Comparison of ENCODE assay signal across 30 cellular contexts in genomic region chr11:1433568-1433967, GRCh38. TPM values are rescaled to one million over a fixed set of nuclear protein-coding genes. Genes with fewer than 3 reads are reported as not detected.
"Had no signal": no experiment of that assay in that cellular context is flagged by ENCODE, and none has a peak within 500 bp of the region (broad histone marks: within the 10 kb centered on the region; RNA-seq: fewer than 3 reads in every experiment).

No MANE protein-coding gene starts in this region.

- H3K36me3 Mint-ChIP-seq: naive thymus-derived CD8-positive, alpha-beta T cell; natural killer cell treated with Interleukin-12 subunit alpha and Interleukin-12 subunit beta and Interleukin-15 and Interleukin-18, amount 100 ng/mL, for 72 hours; stimulated activated effector memory CD8-positive, alpha-beta T cell treated with anti-CD3 and anti-CD28 coated beads, Interleukin-12 subunit alpha, Interleukin-12 subunit beta, amount 100 ng/mL, for 72 hours; type B pancreatic cell had no signal

- H3K4me1 ChIP-seq: parathyroid adenoma, psoas muscle, right lobe of liver, upper lobe of right lung had no signal

- H3K9me3 ChIP-seq: neutrophil, ovary, psoas muscle, right lobe of liver, sigmoid colon, stomach, testis, tibial artery, transverse colon, upper lobe of right lung, uterus had no signal

- H3K27ac ChIP-seq: neutrophil, ovary, parathyroid adenoma, psoas muscle, right lobe of liver, sigmoid colon, stomach, testis, tibial artery, transverse colon, upper lobe of right lung, uterus had no signal

- H2AFZ ChIP-seq: parathyroid adenoma had no signal

- ATAC-seq: naive thymus-derived CD8-positive, alpha-beta T cell; natural killer cell treated with Interleukin-12 subunit alpha and Interleukin-12 subunit beta and Interleukin-15 and Interleukin-18, amount 100 ng/mL, for 72 hours; psoas muscle; right cardiac atrium; stimulated activated effector memory CD8-positive, alpha-beta T cell treated with anti-CD3 and anti-CD28 coated beads, Interleukin-12 subunit alpha, Interleukin-12 subunit beta, amount 100 ng/mL, for 72 hours; stimulated activated naive B cell treated with anti-CD40 and anti-IgM and Interleukin-4, amounts not matched to agents 10 μg/mL and 1 μg/mL and 100 μg/mL, for 72 hours; upper lobe of right lung had no signal

- H3K27me3 Mint-ChIP-seq: natural killer cell treated with Interleukin-12 subunit alpha and Interleukin-12 subunit beta and Interleukin-15 and Interleukin-18, amount 100 ng/mL, for 72 hours; progenitor cell of endocrine pancreas; stimulated activated naive CD8-positive, alpha-beta T cell treated with anti-CD3 and anti-CD28 coated beads, Interleukin-15, Interleukin-2, amounts not matched to agents 100 ng/mL and 50 ng/mL, for 24 hours; type B pancreatic cell had no signal

- H3K27ac Mint-ChIP-seq: naive thymus-derived CD8-positive, alpha-beta T cell; natural killer cell treated with Interleukin-12 subunit alpha and Interleukin-12 subunit beta and Interleukin-15 and Interleukin-18, amount 100 ng/mL, for 72 hours; nephron progenitor cell; progenitor cell of endocrine pancreas; stimulated activated effector memory CD8-positive, alpha-beta T cell treated with anti-CD3 and anti-CD28 coated beads, Interleukin-12 subunit alpha, Interleukin-12 subunit beta, amount 100 ng/mL, for 72 hours; stimulated activated naive B cell treated with anti-CD40 and anti-IgM and Interleukin-4, amounts not matched to agents 10 μg/mL and 1 μg/mL and 100 μg/mL, for 72 hours; stimulated activated naive CD8-positive, alpha-beta T cell treated with anti-CD3 and anti-CD28 coated beads, Interleukin-15, Interleukin-2, amounts not matched to agents 100 ng/mL and 50 ng/mL, for 24 hours; type B pancreatic cell had no signal

- H3K4me3 Mint-ChIP-seq: naive thymus-derived CD8-positive, alpha-beta T cell; natural killer cell treated with Interleukin-12 subunit alpha and Interleukin-12 subunit beta and Interleukin-15 and Interleukin-18, amount 100 ng/mL, for 72 hours; nephron progenitor cell; neural crest cell; stimulated activated effector memory CD8-positive, alpha-beta T cell treated with anti-CD3 and anti-CD28 coated beads, Interleukin-12 subunit alpha, Interleukin-12 subunit beta, amount 100 ng/mL, for 72 hours; stimulated activated naive B cell treated with anti-CD40 and anti-IgM and Interleukin-4, amounts not matched to agents 10 μg/mL and 1 μg/mL and 100 μg/mL, for 72 hours; stimulated activated naive CD8-positive, alpha-beta T cell treated with anti-CD3 and anti-CD28 coated beads, Interleukin-15, Interleukin-2, amounts not matched to agents 100 ng/mL and 50 ng/mL, for 24 hours; type B pancreatic cell had no signal

- H3K36me3 ChIP-seq: neutrophil, ovary, right lobe of liver, sigmoid colon, stomach, tibial artery, transverse colon, upper lobe of right lung, uterus had no signal

- DNase-seq: naive thymus-derived CD8-positive, alpha-beta T cell; nephron progenitor cell; nucleus accumbens; ovary; posterior cingulate gyrus; psoas muscle; right lobe of liver; sigmoid colon; small intestine; stimulated activated CD4-positive, alpha-beta T cell treated with anti-CD3 and anti-CD28 coated beads, Interleukin-15, amount 100 ng/mL, for 24 hours; stimulated activated CD4-positive, alpha-beta T cell treated with anti-CD3 and anti-CD28 coated beads, Interleukin-2, amount 100 ng/mL, for 24 hours; stimulated activated CD4-positive, alpha-beta T cell treated with anti-CD3 and anti-CD28 coated beads, Interleukin-2, amount 100 ng/mL, for 48 hours; stimulated activated CD4-positive, alpha-beta T cell treated with anti-CD3 and anti-CD28 coated beads, Interleukin-4, amount 100 ng/mL, for 24 hours; stimulated activated naive B cell treated with anti-CD40 and anti-IgM and Interleukin-4, amounts not matched to agents 10 μg/mL and 1 μg/mL and 100 μg/mL, for 72 hours; stimulated activated naive CD4-positive, alpha-beta T cell treated with Interleukin-2 at 50 U/mL for 16 hours; testis; tibial artery; transverse colon; upper lobe of right lung; uterus had no signal

- H3K79me2 ChIP-seq: parathyroid adenoma had no signal

- H3K4me3 ChIP-seq: ovary, psoas muscle, right lobe of liver, sigmoid colon, stomach, testis, tibial artery, transverse colon, upper lobe of right lung, uterus had no signal

- H3K27me3 ChIP-seq: ovary, right lobe of liver, testis had no signal

- H3K9me3 Mint-ChIP-seq: naive thymus-derived CD8-positive, alpha-beta T cell; natural killer cell treated with Interleukin-12 subunit alpha and Interleukin-12 subunit beta and Interleukin-15 and Interleukin-18, amount 100 ng/mL, for 72 hours; nephron progenitor cell; neural crest cell; stimulated activated effector memory CD8-positive, alpha-beta T cell treated with anti-CD3 and anti-CD28 coated beads, Interleukin-12 subunit alpha, Interleukin-12 subunit beta, amount 100 ng/mL, for 72 hours; stimulated activated naive CD8-positive, alpha-beta T cell treated with anti-CD3 and anti-CD28 coated beads, Interleukin-15, Interleukin-2, amounts not matched to agents 100 ng/mL and 50 ng/mL, for 24 hours; type B pancreatic cell had no signal

- H3K4me1 Mint-ChIP-seq: naive thymus-derived CD8-positive, alpha-beta T cell; nephron progenitor cell; neural crest cell; stimulated activated effector memory CD8-positive, alpha-beta T cell treated with anti-CD3 and anti-CD28 coated beads, Interleukin-12 subunit alpha, Interleukin-12 subunit beta, amount 100 ng/mL, for 72 hours had no signal

RNA-seq across cellular contexts. Expression of gene BRSK2, which starts 43.8 kb away (rescaled TPM):
- polyA plus RNA-seq: naive thymus-derived CD8-positive, alpha-beta T cell had no signal
